Comparison of ENCODE assay signal across 8 cellular contexts in the genomic region with DNA sequence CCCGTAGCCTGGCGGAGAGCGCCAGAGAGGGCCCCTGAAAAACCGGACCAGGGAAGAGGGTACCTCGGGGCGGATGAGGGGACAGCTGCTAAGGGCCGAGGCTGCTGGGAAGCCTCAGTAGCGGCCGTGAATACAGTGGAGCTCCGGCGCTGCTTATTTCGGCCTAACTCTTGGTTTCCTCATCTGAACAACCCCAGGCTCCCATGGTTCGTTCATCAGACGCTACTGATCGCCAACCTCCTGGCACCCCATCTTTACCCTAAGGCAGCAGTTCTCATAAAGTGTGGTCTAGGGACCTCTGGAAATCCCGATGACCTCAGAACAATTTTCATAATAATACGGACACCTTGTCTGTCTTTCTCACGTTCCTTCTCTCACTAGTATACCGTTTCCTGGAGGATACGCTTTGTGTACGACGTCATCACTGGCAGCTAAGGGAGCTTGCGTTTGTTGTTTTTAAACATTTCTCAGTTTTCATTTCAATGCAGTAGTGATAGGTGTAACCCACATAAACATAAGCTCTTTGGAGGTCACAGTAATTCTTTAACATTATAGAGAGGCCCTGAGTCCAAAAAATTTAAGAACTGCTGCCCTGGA. TPM values are rescaled to one million over a fixed set of nuclear protein-coding genes. Genes with fewer than 3 reads are reported as not detected.
DNase-seq lines count a peak whose midpoint lies in the region; ATAC-seq, FAIRE-seq and TF ChIP-seq lines count a peak whose summit lies in the region.

No MANE protein-coding gene starts in this region.

- in situ Hi-C loops in KBM-7 (cut with MboI; ENCODE audit: low pct_unique_long_range_greater_than_20kb, low sequenced_read_pairs) = no loop called here

- H3K27ac Mint-ChIP-seq in T-cell (peak overlapping the region; percentile 92 to 99), osteocyte (ENCODE audit: unreplicated experiment) (peak overlapping the region; percentile 100)

- H3K4me2 ChIP-seq in DOHH2 (ENCODE audit: low read length) = peak overlapping the region; percentile 92

- H3K27me3 Mint-ChIP-seq in T-cell (peaks cover 14 to 18% of the 10 kb centered on the region in 2 donors), osteocyte (ENCODE audit: unreplicated experiment) (peaks cover 16% of the 10 kb centered on the region)

- H3K4me1 Mint-ChIP-seq in T-cell (peaks cover 24 to 29% (median 26%) of the 10 kb centered on the region in 3 donors), osteocyte (ENCODE audit: unreplicated experiment) (peaks cover 28% of the 10 kb centered on the region)

- ATAC-seq in GM19463 (IDR thresholded peaks at IDR 0.05; ENCODE audit: unreplicated experiment) (peak; percentile 27), HG03460 (IDR thresholded peaks at IDR 0.05; ENCODE audit: unreplicated experiment) (peak; percentile 28), T-cell (replicated peaks in 1 of 4) (peak; percentile 29 to 51 (median 40))

- H3K79me2 ChIP-seq in DOHH2 (ENCODE audit: control insufficient read depth, low read length) = peaks cover 40% of the 10 kb centered on the region

- H3K4me3 ChIP-seq in DOHH2 (ENCODE audit: low read length) = peak overlapping the region; percentile 87

- no peak for FAIRE-seq in RCC 7860 (lab: Jason Lieb, UNC)

- peak overlapping the region; percentile 70; the same call in 1 of the 2 replicates for H3K27ac ChIP-seq in DOHH2 (ENCODE audit: low read depth, low read length)

- no peaks in the 10 kb centered on the region for H3K36me3 Mint-ChIP-seq in T-cell
- H3K36me3 Mint-ChIP-seq in osteocyte (ENCODE audit: unreplicated experiment) = no peaks in the 10 kb centered on the region

- H3K9me2 ChIP-seq in DOHH2 (replicated peaks; ENCODE audit: control insufficient read depth, low read length) = no peaks in the 10 kb centered on the region

- TF ChIP-seq CTCF in DOHH2 (IDR thresholded peaks at IDR 0.05; ENCODE audit: low read depth, low read length, poor library complexity, severe bottlenecking) (no peak), osteocyte (IDR thresholded peaks at IDR 0.05) (no peak)

- 0 out of 2 replicates have a peak, but pooled peaks cover 4% of the 10 kb centered on the region for H3K27me3 ChIP-seq in DOHH2 (ENCODE audit: control insufficient read depth, low read length)

- no peaks in the 10 kb centered on the region for H3K9me3 ChIP-seq in DOHH2 (ENCODE audit: control insufficient read depth, insufficient read depth, low read length)

- peaks cover 3% of the 10 kb centered on the region; the same call in 1 of the 2 replicates for H3K36me3 ChIP-seq in DOHH2 (ENCODE audit: control insufficient read depth, low read length)

- H3K4me1 ChIP-seq in DOHH2 (ENCODE audit: control insufficient read depth, low read length) = peaks cover 20% of the 10 kb centered on the region

- H3K4me3 Mint-ChIP-seq in T-cell (peak overlapping the region; percentile 73 to 92 (median 91)), osteocyte (ENCODE audit: unreplicated experiment) (peak overlapping the region; percentile 92)

- H3K9me3 Mint-ChIP-seq in T-cell (no peaks in the 10 kb centered on the region), osteocyte (ENCODE audit: unreplicated experiment) (peaks cover 4% of the 10 kb centered on the region)

- H4K20me1 ChIP-seq in DOHH2 (ENCODE audit: control insufficient read depth, insufficient read depth, low read depth, low read length) = 0 out of 2 replicates have a peak, but pooled peaks cover 5% of the 10 kb centered on the region

- POLR2A ChIA-PET in T-cell (lab: Charles Lee) = interaction anchor here (0.6 to 1.2 kb wide), 4 partner anchors 10 to 21 kb away, joined by 3 to 5 read pairs (median 4); no protein-coding TSS in a partner anchor

- no peaks in the 10 kb centered on the region for H3F3A ChIP-seq in DOHH2 (ENCODE audit: control insufficient read depth, insufficient read depth)

- peak in 13 of 34 experiments; percentile 3 to 59 (median 31) for DNase-seq in T-cell
- DNase-seq in fibroblast of gingiva (ENCODE audit: low read depth) = peak; percentile 15
- DNase-seq in osteocyte (ENCODE audit: extremely low spot score, unreplicated experiment) = no peak
- DNase-seq in KBM-7 = no peak
- DNase-seq in RCC 7860 (ENCODE audit: low spot score) = no peak

- CTCF ChIA-PET in T-cell (lab: Charles Lee) = interaction anchor here in 1 of 2 donors (0.5 to 0.8 kb wide), 2 partner anchors 33 to 44 kb away, joined by 4 to 10 read pairs; no protein-coding TSS in a partner anchor

RNA-seq across cellular contexts. Expression of gene RAB28, which starts 0.7 kb away (rescaled TPM):
- total RNA-seq in T-cell = 10 to 100 TPM in 4 of 5 donors, 1 to 10 TPM in 1; 8.7 to 15.1 (median 13.4) TPM
- 13.2 and 16.2 TPM in 2 replicates for total RNA-seq in osteocyte

RNA-seq across cellular contexts. Expression of gene NKX3-2, which starts 59.5 kb away (rescaled TPM):
- total RNA-seq in T-cell (not detected), osteocyte (2.7 and 2.9 TPM in 2 replicates)
